8 cellular contexts compared by ENCODE assay signal in the genomic region with DNA sequence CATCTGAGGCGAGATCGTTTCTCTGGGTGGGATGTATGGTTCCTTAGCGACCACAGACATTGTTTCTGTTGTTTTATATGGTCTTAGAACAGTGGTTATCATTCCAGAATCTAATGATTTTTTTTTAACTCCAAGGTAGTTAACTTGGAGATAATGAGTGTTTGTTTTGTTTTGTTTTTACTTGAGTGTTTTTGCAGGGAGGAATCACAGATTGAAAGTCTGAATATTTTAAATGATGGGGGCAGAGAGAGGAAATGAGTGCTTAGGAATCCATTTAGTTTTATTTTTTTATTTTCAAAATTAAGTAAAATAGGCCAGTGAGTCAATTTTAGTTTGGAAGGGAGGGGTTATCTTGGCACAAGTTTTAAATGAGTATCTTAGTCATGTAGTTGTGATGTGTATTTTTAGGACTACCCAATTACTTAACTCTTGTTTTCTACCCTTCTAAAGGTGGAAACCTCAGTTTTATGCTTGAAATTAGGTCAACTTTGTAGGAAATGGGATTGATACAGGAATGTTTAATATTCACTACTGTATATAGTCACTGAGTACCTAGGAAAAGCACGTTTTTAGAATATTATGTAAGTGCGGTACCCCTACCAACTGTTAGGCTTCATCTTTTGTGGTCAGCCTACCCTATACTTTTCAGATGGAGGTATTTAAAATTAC. TPM values are rescaled to one million over a fixed set of nuclear protein-coding genes. Genes with fewer than 3 reads are reported as not detected.
DNase-seq lines count a peak whose midpoint lies in the region; ATAC-seq and TF ChIP-seq lines count a peak whose summit lies in the region.

No MANE protein-coding gene starts in this region.

- H3K4me1 ChIP-seq in BE2C: peaks cover 10% of the 10 kb centered on the region
- H3K4me1 ChIP-seq in Loucy (ENCODE audit: insufficient read depth, low read length, poor library complexity, severe bottlenecking): peaks cover 44% of the 10 kb centered on the region

- peaks cover 80% of the 10 kb centered on the region for H3K79me2 ChIP-seq in Loucy (ENCODE audit: insufficient read depth, low read length)

- no peak for TF ChIP-seq CTCF in BE2C (IDR thresholded peaks at IDR 0.05; ENCODE audit: low read depth, low read length)
- no peak for TF ChIP-seq CTCF in Loucy (conservative IDR thresholded peaks at IDR 0.05; ENCODE audit: low read length)

- H3K9me3 Mint-ChIP-seq in dendritic cell treated with granulocyte-macrophage colony-stimulating factor and Interleukin-4, amounts not matched to agents 40 ng/mL and 50 ng/mL, for 4 days: no peaks in the 10 kb centered on the region
- no peaks in the 10 kb centered on the region for H3K9me3 Mint-ChIP-seq in naive thymus-derived CD8-positive, alpha-beta T cell

- H3K36me3 ChIP-seq in BE2C: peaks cover 7% of the 10 kb centered on the region
- peaks cover 4% of the 10 kb centered on the region; the same call in 1 of the 2 replicates for H3K36me3 ChIP-seq in Loucy (ENCODE audit: insufficient read depth, low read length)

- H4K20me1 ChIP-seq in Loucy (ENCODE audit: insufficient read depth, low read length, poor library complexity, severe bottlenecking): peaks cover 55% of the 10 kb centered on the region

- no peaks in the 10 kb centered on the region; the same call in 1 of the 2 replicates for H3F3A ChIP-seq in Loucy (ENCODE audit: low read depth)

- ATAC-seq in naive thymus-derived CD8-positive, alpha-beta T cell: no peak
- ATAC-seq in HG03457 (IDR thresholded peaks at IDR 0.05; ENCODE audit: unreplicated experiment): no peak

- intact Hi-C loops in dendritic cell treated with granulocyte-macrophage colony-stimulating factor and Interleukin-4, amounts not matched to agents 40 ng/mL and 50 ng/mL, for 4 days (cut with micrococcal nuclease): no loop called here

- peaks cover 45% of the 10 kb centered on the region for H3K4me1 Mint-ChIP-seq in dendritic cell treated with granulocyte-macrophage colony-stimulating factor and Interleukin-4, amounts not matched to agents 40 ng/mL and 50 ng/mL, for 4 days (ENCODE audit: low read depth)
- peaks cover 11 to 68% (median 53%) of the 10 kb centered on the region in 4 donors for H3K4me1 Mint-ChIP-seq in naive thymus-derived CD8-positive, alpha-beta T cell

- peak overlapping the region; percentile 99 for H3K27ac Mint-ChIP-seq in dendritic cell treated with granulocyte-macrophage colony-stimulating factor and Interleukin-4, amounts not matched to agents 40 ng/mL and 50 ng/mL, for 4 days
- H3K27ac Mint-ChIP-seq in naive thymus-derived CD8-positive, alpha-beta T cell: peak overlapping the region; percentile 88 to 98 (median 94)

- H3K4me2 ChIP-seq in Loucy (ENCODE audit: low read depth, low read length, poor library complexity, severe bottlenecking): peak overlapping the region; percentile 92

- H3K4me3 Mint-ChIP-seq in dendritic cell treated with granulocyte-macrophage colony-stimulating factor and Interleukin-4, amounts not matched to agents 40 ng/mL and 50 ng/mL, for 4 days: peak overlapping the region; percentile 73
- H3K4me3 Mint-ChIP-seq in naive thymus-derived CD8-positive, alpha-beta T cell: peak overlapping the region; percentile 85 to 99 (median 90)

- H3K27me3 ChIP-seq in BE2C (no peaks in the 10 kb centered on the region), Loucy (ENCODE audit: insufficient read depth, low read length, poor library complexity, severe bottlenecking) (no peaks in the 10 kb centered on the region)

- no peaks in the 10 kb centered on the region for H3K9me3 ChIP-seq in BE2C
- H3K9me3 ChIP-seq in Loucy (ENCODE audit: insufficient read depth, low read depth, low read length): no peaks in the 10 kb centered on the region

- POLR2A ChIA-PET in naive thymus-derived CD8-positive, alpha-beta T cell (lab: Charles Lee): interaction anchor here (0.7 kb wide), 1 partner anchor 231 kb away, joined by 4 read pairs; no protein-coding TSS in a partner anchor

- DNase-seq in BE2C (no peak), putamen (ENCODE audit: low spot score) (no peak), HuH-7.5 (ENCODE audit: low spot score) (no peak), NCI-H1092 treated with DMSO at 0.1 percent for 48 hours (lab: John Stamatoyannopoulos, UW) (no peak)
- peak in 2 of 10 donors; percentile 30 to 35 for DNase-seq in naive thymus-derived CD8-positive, alpha-beta T cell

- peaks cover 21% of the 10 kb centered on the region for H3K36me3 Mint-ChIP-seq in dendritic cell treated with granulocyte-macrophage colony-stimulating factor and Interleukin-4, amounts not matched to agents 40 ng/mL and 50 ng/mL, for 4 days (ENCODE audit: low read depth)
- H3K36me3 Mint-ChIP-seq in naive thymus-derived CD8-positive, alpha-beta T cell: peaks cover 2 to 4% (median 3%) of the 10 kb centered on the region in 3 donors

- H3K4me3 ChIP-seq in BE2C (ENCODE audit: low read depth, low read length) (peak overlapping the region; percentile 84), Loucy (ENCODE audit: low read length, poor library complexity, severe bottlenecking) (peak overlapping the region; percentile 89)

- H3K27me3 Mint-ChIP-seq in dendritic cell treated with granulocyte-macrophage colony-stimulating factor and Interleukin-4, amounts not matched to agents 40 ng/mL and 50 ng/mL, for 4 days: no peaks in the 10 kb centered on the region
- peaks cover 0 to 1% (median 0%) of the 10 kb centered on the region in 5 donors for H3K27me3 Mint-ChIP-seq in naive thymus-derived CD8-positive, alpha-beta T cell

- no peak overlapping the region for H2AFZ ChIP-seq in Loucy (ENCODE audit: low read length)

- H3K9me2 ChIP-seq in Loucy (replicated peaks; ENCODE audit: low read depth, low read length): no peaks in the 10 kb centered on the region

- peak overlapping the region; percentile 86 for H3K9ac ChIP-seq in Loucy (ENCODE audit: low read depth, low read length, poor library complexity, severe bottlenecking)

RNA-seq across cellular contexts. Expression of gene UBE2R2, which starts 2.0 kb away (rescaled TPM):
- 27.0 TPM for polyA plus RNA-seq in BE2C (2012; ENCODE audit: insufficient read depth, insufficient read length, low read depth)
- total RNA-seq in naive thymus-derived CD8-positive, alpha-beta T cell: 10 to 100 TPM; 29.7 to 32.1 TPM
- polyA plus RNA-seq in naive thymus-derived CD8-positive, alpha-beta T cell: 10 to 100 TPM; 13.1 to 16.1 (median 13.4) TPM

RNA-seq across cellular contexts. Expression of gene PRSS3, which starts 23.6 kb away (rescaled TPM):
- 116 TPM for polyA plus RNA-seq in BE2C (2012; ENCODE audit: insufficient read depth, insufficient read length, low read depth)
- under 1 TPM in 1 of 2 experiments, not detected in 1; 0.52 TPM for total RNA-seq in naive thymus-derived CD8-positive, alpha-beta T cell
- not detected for polyA plus RNA-seq in naive thymus-derived CD8-positive, alpha-beta T cell
